In genomic region chr2:33060405-33060804, GRCh38 we compare ENCODE assay signal across 1 cellular context.
TF ChIP-seq lines count a peak whose summit lies in the region.

No MANE protein-coding gene starts in this region.

TF ChIP-seq in SK-N-SH, 30 proteins besides CTCF, POLR2A, EP300 and RAD21 (continued from another document):
- TF ChIP-seq ELF1 (IDR thresholded peaks at IDR 0.05), result no peak
- no peak for TF ChIP-seq FOSL2 (IDR thresholded peaks at IDR 0.05; ENCODE audit: borderline replicate concordance, low read depth)
- no peak for TF ChIP-seq MEF2A (IDR thresholded peaks at IDR 0.05; ENCODE audit: borderline replicate concordance, low read depth)
- TF ChIP-seq, protein P1, sequence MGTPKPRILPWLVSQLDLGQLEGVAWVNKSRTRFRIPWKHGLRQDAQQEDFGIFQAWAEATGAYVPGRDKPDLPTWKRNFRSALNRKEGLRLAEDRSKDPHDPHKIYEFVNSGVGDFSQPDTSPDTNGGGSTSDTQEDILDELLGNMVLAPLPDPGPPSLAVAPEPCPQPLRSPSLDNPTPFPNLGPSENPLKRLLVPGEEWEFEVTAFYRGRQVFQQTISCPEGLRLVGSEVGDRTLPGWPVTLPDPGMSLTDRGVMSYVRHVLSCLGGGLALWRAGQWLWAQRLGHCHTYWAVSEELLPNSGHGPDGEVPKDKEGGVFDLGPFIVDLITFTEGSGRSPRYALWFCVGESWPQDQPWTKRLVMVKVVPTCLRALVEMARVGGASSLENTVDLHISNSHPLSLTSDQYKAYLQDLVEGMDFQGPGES (IDR thresholded peaks at IDR 0.05; ENCODE audit: low read depth, low read length), result no peak
- TF ChIP-seq CHD2 (IDR thresholded peaks at IDR 0.05; ENCODE audit: low read length, partially characterized antibody), result no peak
- no peak for TF ChIP-seq NFIC (IDR thresholded peaks at IDR 0.05; ENCODE audit: borderline replicate concordance)
- TF ChIP-seq, protein P2, sequence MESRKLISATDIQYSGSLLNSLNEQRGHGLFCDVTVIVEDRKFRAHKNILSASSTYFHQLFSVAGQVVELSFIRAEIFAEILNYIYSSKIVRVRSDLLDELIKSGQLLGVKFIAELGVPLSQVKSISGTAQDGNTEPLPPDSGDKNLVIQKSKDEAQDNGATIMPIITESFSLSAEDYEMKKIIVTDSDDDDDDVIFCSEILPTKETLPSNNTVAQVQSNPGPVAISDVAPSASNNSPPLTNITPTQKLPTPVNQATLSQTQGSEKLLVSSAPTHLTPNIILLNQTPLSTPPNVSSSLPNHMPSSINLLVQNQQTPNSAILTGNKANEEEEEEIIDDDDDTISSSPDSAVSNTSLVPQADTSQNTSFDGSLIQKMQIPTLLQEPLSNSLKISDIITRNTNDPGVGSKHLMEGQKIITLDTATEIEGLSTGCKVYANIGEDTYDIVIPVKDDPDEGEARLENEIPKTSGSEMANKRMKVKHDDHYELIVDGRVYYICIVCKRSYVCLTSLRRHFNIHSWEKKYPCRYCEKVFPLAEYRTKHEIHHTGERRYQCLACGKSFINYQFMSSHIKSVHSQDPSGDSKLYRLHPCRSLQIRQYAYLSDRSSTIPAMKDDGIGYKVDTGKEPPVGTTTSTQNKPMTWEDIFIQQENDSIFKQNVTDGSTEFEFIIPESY (IDR thresholded peaks at IDR 0.05; ENCODE audit: borderline replicate concordance, low read depth), result no peak
- no peak for TF ChIP-seq POLR2AphosphoS5 (IDR thresholded peaks at IDR 0.05; ENCODE audit: low read depth, low read length)
- no peak for TF ChIP-seq EZH2phosphoT487 (IDR thresholded peaks at IDR 0.05; ENCODE audit: borderline replicate concordance, low read depth)
- TF ChIP-seq FOXJ3 (CRISPR knock-in tag; IDR thresholded peaks at IDR 0.05), result no peak
